Comparison of ENCODE assay signal across 10 cellular contexts in the genomic region with DNA sequence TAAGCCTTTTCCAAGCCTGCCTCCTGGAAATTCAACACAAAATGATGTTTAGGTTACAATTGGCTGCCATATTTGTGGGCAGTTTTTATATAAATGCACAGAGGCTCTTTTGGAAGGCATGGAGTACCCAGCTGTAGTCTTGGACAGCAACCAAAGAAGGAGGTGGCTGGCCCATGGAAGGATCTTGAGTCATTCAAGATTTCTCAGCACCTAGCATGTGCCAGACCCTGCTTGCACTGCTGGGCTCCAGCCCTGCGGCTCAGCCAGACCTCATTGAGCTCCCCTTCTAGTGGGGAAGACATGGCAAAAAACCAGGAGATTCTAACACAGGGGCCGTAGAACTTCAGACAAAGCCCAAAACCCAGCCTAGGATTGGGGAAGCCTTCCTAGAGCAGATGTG. TPM values are rescaled to one million over a fixed set of nuclear protein-coding genes. Genes with fewer than 3 reads are reported as not detected.
A peak's percentile ranks its signal among the peaks of the same experiment; 100 is the strongest.
DNase-seq lines count a peak whose midpoint lies in the region; ATAC-seq, FAIRE-seq and TF ChIP-seq lines count a peak whose summit lies in the region.
"Had no signal": no experiment of that assay in that cellular context is flagged by ENCODE, and none has a peak within 500 bp of the region (broad histone marks: within the 10 kb centered on the region; RNA-seq: fewer than 3 reads in every experiment).

No MANE protein-coding gene starts in this region.

- TF ChIP-seq POLR2A in GM12892 (IDR thresholded peaks at IDR 0.05; ENCODE audit: low read depth, low read length) (no peak), spleen (IDR thresholded peaks at IDR 0.05) (no peak)

- no peak overlapping the region for H3K4me3 Mint-ChIP-seq in Caco-2 (ENCODE audit: unreplicated experiment)
- H3K4me3 Mint-ChIP-seq: T-helper 1 cell treated with Interleukin-12 subunit alpha and Interleukin-12 subunit beta and Interleukin-4 antibody, amounts not matched to agents 30 μg/mL and 1 μg/mL, for 36 hours had no signal

- peak overlapping the region in 6 of 8 donors; percentile 2 to 77 (median 19) for H3K27ac ChIP-seq in spleen

- H3K36me3 Mint-ChIP-seq in Caco-2 (ENCODE audit: insufficient read depth, unreplicated experiment) = peaks cover 46% of the 10 kb centered on the region

- no peaks in the 10 kb centered on the region for H3K4me1 Mint-ChIP-seq in Caco-2 (ENCODE audit: low read depth, unreplicated experiment)

- H3K27me3 ChIP-seq in spleen (replicated peaks in 1 of 7) (no peaks in the 10 kb centered on the region), Caco-2 (replicated peaks; ENCODE audit: control insufficient read depth, insufficient read depth, low read length) (no peaks in the 10 kb centered on the region)

- WGBS in spleen, 5 donors = 79 to 88% (median 80%) methylated on average over 2 of the region's 2 CpGs

- H3K9me3 ChIP-seq in spleen (no peaks in the 10 kb centered on the region), Caco-2 (no peaks in the 10 kb centered on the region)

- no peaks in the 10 kb centered on the region for H3K27me3 Mint-ChIP-seq in Caco-2 (ENCODE audit: insufficient read depth, unreplicated experiment)

- no peaks in the 10 kb centered on the region for H3K9me3 Mint-ChIP-seq in Caco-2 (ENCODE audit: unreplicated experiment)
- H3K9me3 Mint-ChIP-seq: T-helper 1 cell treated with Interleukin-12 subunit alpha and Interleukin-12 subunit beta and Interleukin-4 antibody, amounts not matched to agents 30 μg/mL and 1 μg/mL, for 36 hours had no signal

- H3K4me3 ChIP-seq in fibroblast of pulmonary artery (replicated peaks; ENCODE audit: low read depth, low read length) (no peak overlapping the region), spleen (no peak overlapping the region), Caco-2 (ENCODE audit: low read depth, low read length) (no peak overlapping the region)

- intact Hi-C loops in spleen (cut with DNase I; ENCODE audit: low total_unique reads) (no loop called here), Caco-2 (cut with micrococcal nuclease; ENCODE audit: unreplicated experiment) (no loop called here)

- CTCF ChIA-PET in Caco-2 (lab: Charles Lee) = no interaction called here

- FAIRE-seq in GM12892 (lab: Jason Lieb, UNC) = peak; percentile 82

- DNase-seq in GM12892 (ENCODE audit: insufficient read length) (no peak), fibroblast of pulmonary artery (ENCODE audit: low read depth) (peak; percentile 88), spleen (no peak), Caco-2 (no peak)
- DNase-seq: NCI-H1417 treated with DMSO at 0.1 percent for 48 hours had no signal

- H3K27ac Mint-ChIP-seq in Caco-2 (ENCODE audit: unreplicated experiment) = no peak overlapping the region

- no TSS peak for BruUV-seq in Caco-2 (replicated peaks; lab: Mats Ljungman, UMichigan)

- peaks cover 57 to 100% (median 92%) of the 10 kb centered on the region in 6 donors for H3K4me1 ChIP-seq in spleen
- no peaks in the 10 kb centered on the region for H3K4me1 ChIP-seq in Caco-2

- ATAC-seq in SK-N-SH treated with all-trans-retinoic acid at 6 μM for 48 hours (peak; percentile 69), HG03521 (IDR thresholded peaks at IDR 0.05; ENCODE audit: unreplicated experiment) (no peak), GM21619 (IDR thresholded peaks at IDR 0.05; ENCODE audit: unreplicated experiment) (no peak), HG02642 (IDR thresholded peaks at IDR 0.05; ENCODE audit: poor library complexity, unreplicated experiment) (no peak)

- TF ChIP-seq CTCF in fibroblast of pulmonary artery (IDR thresholded peaks at IDR 0.05; ENCODE audit: low read length, missing control alignments) (no peak), spleen (IDR thresholded peaks at IDR 0.05 in 8 of 11, conservative IDR thresholded peaks at IDR 0.05 in 3 of 11) (no peak), Caco-2 (IDR thresholded peaks at IDR 0.05; ENCODE audit: insufficient read depth in 1 of 2, low read depth in 1 of 2, low read length in 1 of 2, severe bottlenecking in 1 of 2, unreplicated experiment in 1 of 2) (no peak)

- POLR2A ChIA-PET in Caco-2 (lab: Charles Lee) = no interaction called here

- H3K36me3 ChIP-seq in spleen (peaks cover 4 to 98% (median 21%) of the 10 kb centered on the region in 6 donors), Caco-2 (ENCODE audit: control insufficient read depth, insufficient read depth, low read length) (peaks cover 3% of the 10 kb centered on the region)

TF ChIP-seq in SK-N-SH treated with all-trans-retinoic acid at 6 μM for 48 hours, 23 proteins besides CTCF, POLR2A, EP300 and RAD21 (continues in another document):
- TF ChIP-seq RARB (CRISPR knock-in tag; IDR thresholded peaks at IDR 0.05) = no peak
- TF ChIP-seq ZNF565 (CRISPR knock-in tag; conservative IDR thresholded peaks at IDR 0.05; ENCODE audit: low read depth) = no peak
- TF ChIP-seq ZFP3 (CRISPR knock-in tag; IDR thresholded peaks at IDR 0.05) = no peak
- TF ChIP-seq, protein P1, sequence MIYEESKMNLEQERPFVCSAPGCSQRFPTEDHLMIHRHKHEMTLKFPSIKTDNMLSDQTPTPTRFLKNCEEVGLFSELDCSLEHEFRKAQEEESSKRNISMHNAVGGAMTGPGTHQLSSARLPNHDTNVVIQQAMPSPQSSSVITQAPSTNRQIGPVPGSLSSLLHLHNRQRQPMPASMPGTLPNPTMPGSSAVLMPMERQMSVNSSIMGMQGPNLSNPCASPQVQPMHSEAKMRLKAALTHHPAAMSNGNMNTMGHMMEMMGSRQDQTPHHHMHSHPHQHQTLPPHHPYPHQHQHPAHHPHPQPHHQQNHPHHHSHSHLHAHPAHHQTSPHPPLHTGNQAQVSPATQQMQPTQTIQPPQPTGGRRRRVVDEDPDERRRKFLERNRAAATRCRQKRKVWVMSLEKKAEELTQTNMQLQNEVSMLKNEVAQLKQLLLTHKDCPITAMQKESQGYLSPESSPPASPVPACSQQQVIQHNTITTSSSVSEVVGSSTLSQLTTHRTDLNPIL (CRISPR knock-in tag; IDR thresholded peaks at IDR 0.05; ENCODE audit: low read depth) = no peak
- TF ChIP-seq SNAI2 (CRISPR knock-in tag; IDR thresholded peaks at IDR 0.05) = no peak
- no peak for TF ChIP-seq TOX (CRISPR knock-in tag; IDR thresholded peaks at IDR 0.05; ENCODE audit: borderline replicate concordance)
- TF ChIP-seq CSDC2 (CRISPR knock-in tag; IDR thresholded peaks at IDR 0.05) = no peak
- TF ChIP-seq, protein P2, sequence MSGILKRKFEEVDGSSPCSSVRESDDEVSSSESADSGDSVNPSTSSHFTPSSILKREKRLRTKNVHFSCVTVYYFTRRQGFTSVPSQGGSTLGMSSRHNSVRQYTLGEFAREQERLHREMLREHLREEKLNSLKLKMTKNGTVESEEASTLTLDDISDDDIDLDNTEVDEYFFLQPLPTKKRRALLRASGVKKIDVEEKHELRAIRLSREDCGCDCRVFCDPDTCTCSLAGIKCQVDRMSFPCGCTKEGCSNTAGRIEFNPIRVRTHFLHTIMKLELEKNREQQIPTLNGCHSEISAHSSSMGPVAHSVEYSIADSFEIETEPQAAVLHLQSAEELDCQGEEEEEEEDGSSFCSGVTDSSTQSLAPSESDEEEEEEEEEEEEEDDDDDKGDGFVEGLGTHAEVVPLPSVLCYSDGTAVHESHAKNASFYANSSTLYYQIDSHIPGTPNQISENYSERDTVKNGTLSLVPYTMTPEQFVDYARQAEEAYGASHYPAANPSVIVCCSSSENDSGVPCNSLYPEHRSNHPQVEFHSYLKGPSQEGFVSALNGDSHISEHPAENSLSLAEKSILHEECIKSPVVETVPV (CRISPR knock-in tag; IDR thresholded peaks at IDR 0.05) = no peak
- TF ChIP-seq PPARA (CRISPR knock-in tag; IDR thresholded peaks at IDR 0.05; ENCODE audit: borderline replicate concordance) = no peak
- TF ChIP-seq ESRRG (CRISPR knock-in tag; IDR thresholded peaks at IDR 0.05) = no peak
- no peak for TF ChIP-seq OSR1 (CRISPR knock-in tag; IDR thresholded peaks at IDR 0.05)
- TF ChIP-seq, protein P3, sequence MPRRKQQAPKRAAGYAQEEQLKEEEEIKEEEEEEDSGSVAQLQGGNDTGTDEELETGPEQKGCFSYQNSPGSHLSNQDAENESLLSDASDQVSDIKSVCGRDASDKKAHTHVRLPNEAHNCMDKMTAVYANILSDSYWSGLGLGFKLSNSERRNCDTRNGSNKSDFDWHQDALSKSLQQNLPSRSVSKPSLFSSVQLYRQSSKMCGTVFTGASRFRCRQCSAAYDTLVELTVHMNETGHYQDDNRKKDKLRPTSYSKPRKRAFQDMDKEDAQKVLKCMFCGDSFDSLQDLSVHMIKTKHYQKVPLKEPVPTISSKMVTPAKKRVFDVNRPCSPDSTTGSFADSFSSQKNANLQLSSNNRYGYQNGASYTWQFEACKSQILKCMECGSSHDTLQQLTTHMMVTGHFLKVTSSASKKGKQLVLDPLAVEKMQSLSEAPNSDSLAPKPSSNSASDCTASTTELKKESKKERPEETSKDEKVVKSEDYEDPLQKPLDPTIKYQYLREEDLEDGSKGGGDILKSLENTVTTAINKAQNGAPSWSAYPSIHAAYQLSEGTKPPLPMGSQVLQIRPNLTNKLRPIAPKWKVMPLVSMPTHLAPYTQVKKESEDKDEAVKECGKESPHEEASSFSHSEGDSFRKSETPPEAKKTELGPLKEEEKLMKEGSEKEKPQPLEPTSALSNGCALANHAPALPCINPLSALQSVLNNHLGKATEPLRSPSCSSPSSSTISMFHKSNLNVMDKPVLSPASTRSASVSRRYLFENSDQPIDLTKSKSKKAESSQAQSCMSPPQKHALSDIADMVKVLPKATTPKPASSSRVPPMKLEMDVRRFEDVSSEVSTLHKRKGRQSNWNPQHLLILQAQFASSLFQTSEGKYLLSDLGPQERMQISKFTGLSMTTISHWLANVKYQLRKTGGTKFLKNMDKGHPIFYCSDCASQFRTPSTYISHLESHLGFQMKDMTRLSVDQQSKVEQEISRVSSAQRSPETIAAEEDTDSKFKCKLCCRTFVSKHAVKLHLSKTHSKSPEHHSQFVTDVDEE (CRISPR knock-in tag; IDR thresholded peaks at IDR 0.05) = no peak
- TF ChIP-seq GLIS3 (CRISPR knock-in tag; IDR thresholded peaks at IDR 0.05) = no peak
- TF ChIP-seq ISL1 (CRISPR knock-in tag; IDR thresholded peaks at IDR 0.05) = no peak
- no peak for TF ChIP-seq TCF4 (CRISPR knock-in tag; IDR thresholded peaks at IDR 0.05; ENCODE audit: borderline replicate concordance)

RNA-seq across cellular contexts. Expression of a gene that starts 22.1 kb away (rescaled TPM):
- polyA plus RNA-seq in GM12892 (2012; ENCODE audit: missing spikeins) = 18.1 TPM
- total RNA-seq in spleen = 100 to 1,000 TPM in 3 of 7 donors, 10 to 100 TPM in 4; 85.9 to 131 (median 95.9) TPM
- polyA plus RNA-seq in spleen = 10 to 100 TPM; 12.3 to 30.8 (median 14.8) TPM
- 65.3 and 67.6 TPM in 2 replicates for total RNA-seq in Caco-2 (2022)
